In genomic region chr16:69384974-69385373, GRCh38 we compare ENCODE assay signal across 9 cellular contexts. TPM values are rescaled to one million over a fixed set of nuclear protein-coding genes. Genes with fewer than 3 reads are reported as not detected.
DNase-seq lines count a peak whose midpoint lies in the region; ATAC-seq, FAIRE-seq and TF ChIP-seq lines count a peak whose summit lies in the region.
"Had no signal": no experiment of that assay in that cellular context is flagged by ENCODE, and none has a peak within 500 bp of the region (broad histone marks: within the 10 kb centered on the region; RNA-seq: fewer than 3 reads in every experiment).

No MANE protein-coding gene starts in this region.

- H3K4me3 Mint-ChIP-seq in activated naive CD4-positive, alpha-beta T cell treated with anti-CD3 and anti-CD28 coated beads for 36 hours: peak overlapping the region; percentile 97
- H3K4me3 Mint-ChIP-seq in memory B cell: peak overlapping the region; percentile 89

- in situ Hi-C loops in K562 (cut with MboI): no loop called here

- H3K27me3 ChIP-seq in K562 (ENCODE audit: control insufficient read depth in 2 of 2, insufficient read depth in 2 of 2, low read length in 2 of 2) (no peaks in the 10 kb centered on the region), upper lobe of left lung (no peaks in the 10 kb centered on the region)

- no peak for TF ChIP-seq EP300 in K562 (IDR thresholded peaks at IDR 0.05; ENCODE audit: low read length)
- no peak for TF ChIP-seq EP300 in upper lobe of left lung (IDR thresholded peaks at IDR 0.05)

- H3K4me3 ChIP-seq in K562 (peak overlapping the region; percentile 59), upper lobe of left lung (peak overlapping the region; percentile 55 to 92 (median 83))

- H3K36me3 ChIP-seq in K562 (ENCODE audit: control insufficient read depth, insufficient read depth, low read length) (peaks cover 44% of the 10 kb centered on the region), upper lobe of left lung (peaks cover 7 to 42% (median 15%) of the 10 kb centered on the region in 4 donors)

- no peaks in the 10 kb centered on the region for H4K20me1 ChIP-seq in K562 (replicated peaks; ENCODE audit: control insufficient read depth, insufficient read depth, low read length)

- no peaks in the 10 kb centered on the region for H3K9me3 Mint-ChIP-seq in activated naive CD4-positive, alpha-beta T cell treated with anti-CD3 and anti-CD28 coated beads for 36 hours
- H3K9me3 Mint-ChIP-seq in memory B cell: no peaks in the 10 kb centered on the region

- H3K4me1 Mint-ChIP-seq in activated naive CD4-positive, alpha-beta T cell treated with anti-CD3 and anti-CD28 coated beads for 36 hours (ENCODE audit: low read depth): peaks cover 38% of the 10 kb centered on the region
- peaks cover 23% of the 10 kb centered on the region for H3K4me1 Mint-ChIP-seq in memory B cell

- no peak for TF ChIP-seq RAD21 in K562 (CRISPR knock-in tag; conservative IDR thresholded peaks at IDR 0.05 in 1 of 2, IDR thresholded peaks at IDR 0.05 in 1 of 2)

- H3K9me3 ChIP-seq in K562 (replicated peaks; ENCODE audit: control insufficient read depth, insufficient read depth, low read depth, low read length) (no peaks in the 10 kb centered on the region), upper lobe of left lung (no peaks in the 10 kb centered on the region)

- TF ChIP-seq CTCF in K562 (IDR thresholded peaks at IDR 0.05 in 2 of 3, conservative IDR thresholded peaks at IDR 0.05 in 1 of 3; ENCODE audit: insufficient read depth in 2 of 3, low read depth in 1 of 3, low read length in 3 of 3): no peak
- no peak for TF ChIP-seq CTCF in upper lobe of left lung (IDR thresholded peaks at IDR 0.05)

- POLR2A ChIA-PET in K562 (lab: Yijun Ruan, JAX): interaction anchor here (0.8 to 1.7 kb wide), 7 partner anchors 11 to 354 kb away, joined by 3 to 7 read pairs (median 4); no protein-coding TSS in a partner anchor

- H3K4me2 ChIP-seq in K562 (ENCODE audit: insufficient read depth, low read length): peak overlapping the region; percentile 82

- H3K27me3 Mint-ChIP-seq in activated naive CD4-positive, alpha-beta T cell treated with anti-CD3 and anti-CD28 coated beads for 36 hours (ENCODE audit: low read depth): no peaks in the 10 kb centered on the region
- no peaks in the 10 kb centered on the region for H3K27me3 Mint-ChIP-seq in memory B cell

- H3K9ac ChIP-seq in K562 (ENCODE audit: insufficient read depth in 1 of 2, low read depth in 2 of 2, low read length in 2 of 2): peak overlapping the region; percentile 85 to 91

- H3K4me1 ChIP-seq in K562 (replicated peaks in 1 of 2; ENCODE audit: control insufficient read depth in 2 of 2, insufficient read depth in 2 of 2, low read length in 2 of 2) (peaks cover 4 to 31% of the 10 kb centered on the region in 2 experiments; a peak in 4 of 5 replicates), upper lobe of left lung (peaks cover 11 to 38% (median 19%) of the 10 kb centered on the region in 4 donors)

- peak overlapping the region; percentile 99 for H2AFZ ChIP-seq in K562 (ENCODE audit: low read depth, low read length)

- H3K27ac ChIP-seq in K562 (ENCODE audit: extremely low read depth, low read depth, low read length) (peak overlapping the region; percentile 84), upper lobe of left lung (peak overlapping the region; percentile 92 to 96 (median 94))

- no peak for DNase-seq in activated naive CD4-positive, alpha-beta T cell treated with anti-CD3 and anti-CD28 coated beads for 36 hours
- no peak for DNase-seq in activated naive CD4-positive, alpha-beta T cell treated with Interleukin-2 at 50 U/mL for 16 hours
- DNase-seq in K562 (ENCODE audit: extremely low read depth in 1 of 4, low spot score in 3 of 4) (no peak), memory B cell (ENCODE audit: low spot score in 2 of 2) (no peak), upper lobe of left lung (no peak), HTR-8/SVneo (ENCODE audit: insufficient read length, low spot score) (no peak), NCI-H1694 treated with DMSO at 0.1 percent for 48 hours (lab: John Stamatoyannopoulos, UW) (no peak), DMS 273 (lab: John Stamatoyannopoulos, UW; ENCODE audit: unreplicated experiment) (no peak)
- DNase-seq: NCI-H1092 treated with DMSO at 0.1 percent for 48 hours had no signal

- peak overlapping the region; percentile 97 for H3K27ac Mint-ChIP-seq in activated naive CD4-positive, alpha-beta T cell treated with anti-CD3 and anti-CD28 coated beads for 36 hours
- peak overlapping the region; percentile 93 for H3K27ac Mint-ChIP-seq in memory B cell

- FAIRE-seq in K562 (lab: Jason Lieb, UNC): no peak
- no peak for FAIRE-seq in HTR-8/SVneo (lab: Jason Lieb, UNC)

- H3K79me2 ChIP-seq in K562 (ENCODE audit: control insufficient read depth, insufficient read depth, low read length): peaks cover 52% of the 10 kb centered on the region

- TF ChIP-seq POLR2A in K562 (conservative IDR thresholded peaks at IDR 0.05) (no peak), upper lobe of left lung (IDR thresholded peaks at IDR 0.05) (no peak)

- peaks cover 36% of the 10 kb centered on the region for H3K36me3 Mint-ChIP-seq in activated naive CD4-positive, alpha-beta T cell treated with anti-CD3 and anti-CD28 coated beads for 36 hours (ENCODE audit: low read depth)
- H3K36me3 Mint-ChIP-seq in memory B cell: peaks cover 12% of the 10 kb centered on the region

- no peak for ATAC-seq in K562
- no peak for ATAC-seq in memory B cell (ENCODE audit: low read depth)
- ATAC-seq in upper lobe of left lung (ENCODE audit: low FRiP score in 2 of 2): no peak

- intact Hi-C loops in activated naive CD4-positive, alpha-beta T cell treated with anti-CD3 and anti-CD28 coated beads for 36 hours (cut with micrococcal nuclease): loop anchor here (1.0 to 10.0 kb wide), 4 partner anchors 39 to 220 kb away; partner anchors contain the start of genes CYB5B and VPS4A
- intact Hi-C loops in K562 (cut with micrococcal nuclease): loop anchor here (5.0 kb wide), 1 partner anchor 48 kb away; the partner anchor contains the start of genes COG8 and NIP7

- TSS peak; percentile 55 for BruUV-seq in K562 (replicated peaks; lab: Mats Ljungman, UMichigan)

- CTCF ChIA-PET in activated naive CD4-positive, alpha-beta T cell treated with anti-CD3 and anti-CD28 coated beads for 36 hours (lab: Charles Lee): interaction anchor here (1.4 to 1.9 kb wide), 2 partner anchors 15 to 369 kb away, joined by 3 to 6 read pairs; partner anchors contain the start of gene NOB1
- CTCF ChIA-PET in K562 (lab: Yijun Ruan, JAX; ENCODE audit: low intra/inter-chr PET ratio): no interaction called here

- no peaks in the 10 kb centered on the region for H3K9me1 ChIP-seq in K562 (ENCODE audit: control insufficient read depth, insufficient read depth, low read length)

- 0% methylated on average over 6 of the region's 6 CpGs for WGBS in K562 (ENCODE audit: insufficient coverage, low coverage, missing lambda C conversion rate)
- WGBS in upper lobe of left lung, 2 donors: 5 to 6% methylated on average over 6 of the region's 6 CpGs

RNA-seq across cellular contexts. Expression of gene TERF2, which starts 0.8 kb away (rescaled TPM):
- 10 to 100 TPM; 38.6 to 40.1 TPM for total RNA-seq in activated naive CD4-positive, alpha-beta T cell treated with anti-CD3 and anti-CD28 coated beads for 36 hours
- total RNA-seq in K562 (2011; cell fraction: chromatin; rRNA removed; ENCODE audit: low replicate concordance): 55.4 and 66.2 TPM in 2 replicates
- 28.7 and 33.7 TPM in 2 replicates for total RNA-seq in K562 (2011; cell fraction: nucleolus; rRNA removed)
- total RNA-seq in K562 (2011; cell fraction: nucleoplasm; rRNA removed): 38.4 and 44.9 TPM in 2 replicates
- total RNA-seq in K562 (2014; rRNA removed): 12.9 and 16.4 TPM in 2 replicates
- total RNA-seq in K562 (2014; rRNA removed; fragmentation: Illumina TruSeq; extraction: Trizol): 18.5 and 18.6 TPM in 2 replicates
- total RNA-seq in K562 (2015; rRNA removed; fragmentation: Illumina TruSeq; extraction: Trizol): 17.9 and 22.4 TPM in 2 replicates
- total RNA-seq in K562 (2021): 33.5 and 38.3 TPM in 2 replicates
- 28.8 and 30.7 TPM in 2 replicates for polyA plus RNA-seq in K562 (2011; rRNA removed)
- polyA plus RNA-seq in K562 (2011; cell fraction: cytosol; rRNA removed): 15.9 and 17.2 TPM in 2 replicates
- polyA plus RNA-seq in K562 (2011; cell fraction: nucleus; rRNA removed): 18.4 and 18.6 TPM in 2 replicates
- polyA plus RNA-seq in K562 (2012): 25.1 and 43.3 TPM in 2 replicates
- 44.1 and 56.6 TPM in 2 replicates for polyA plus RNA-seq in K562 (2014; fragmentation: Illumina TruSeq; extraction: Trizol)
- 10 to 100 TPM; 15.0 to 18.1 TPM for polyA plus RNA-seq in K562 (2014; fragmentation: Nextera tagmentation; extraction: Ambion mirVana)
- polyA plus RNA-seq in K562 (2014; rRNA removed): 21.8 and 24.6 TPM in 2 replicates
- 31.2 and 33.8 TPM in 2 replicates for polyA minus RNA-seq in K562 (2011; rRNA and poly(A)+ RNA removed)
- 31.9 and 37.7 TPM in 2 replicates for polyA minus RNA-seq in K562 (2011; cell fraction: cytosol; rRNA and poly(A)+ RNA removed)
- 9.7 and 17.2 TPM in 2 replicates for polyA minus RNA-seq in K562 (2011; cell fraction: nucleus; rRNA and poly(A)+ RNA removed)
- 100 to 1,000 TPM in 1 of 6 donors, 10 to 100 TPM in 5; 17.0 to 114 (median 22.6) TPM for total RNA-seq in upper lobe of left lung

RNA-seq across cellular contexts. Expression of gene TMED6, which starts 33.4 kb away (rescaled TPM):
- under 1 TPM; 0.86 to 0.88 TPM for total RNA-seq in activated naive CD4-positive, alpha-beta T cell treated with anti-CD3 and anti-CD28 coated beads for 36 hours
- 1.5 and 1.7 TPM in 2 replicates for total RNA-seq in K562 (2011; cell fraction: chromatin; rRNA removed; ENCODE audit: low replicate concordance)
- total RNA-seq in K562 (2011; cell fraction: nucleolus; rRNA removed): 0.67 TPM in 1 of 2 replicates, not detected in the other
- total RNA-seq in K562 (2011; cell fraction: nucleoplasm; rRNA removed): 1.6 TPM in 2 replicates
- total RNA-seq in K562 (2014; rRNA removed) (0.18 TPM in 1 of 2 replicates, not detected in the other), K562 (2014; rRNA removed; fragmentation: Illumina TruSeq; extraction: Trizol) (0.22 and 0.25 TPM in 2 replicates), K562 (2015; rRNA removed; fragmentation: Illumina TruSeq; extraction: Trizol) (0.25 TPM in 1 of 2 replicates, not detected in the other), K562 (2021) (0.51 TPM in 1 of 2 replicates, not detected in the other), upper lobe of left lung (1 to 10 TPM in 2 of 6 donors, under 1 TPM in 2, not detected in 2; 0.43 to 2.6 (median 1.1) TPM)
- polyA plus RNA-seq in K562 (2011; rRNA removed) (0.14 and 0.20 TPM in 2 replicates), K562 (2014; fragmentation: Illumina TruSeq; extraction: Trizol) (0.22 TPM in 1 of 2 replicates, not detected in the other), K562 (2014; fragmentation: Nextera tagmentation; extraction: Ambion mirVana) (under 1 TPM; 0.32 to 0.45 TPM), K562 (2014; rRNA removed) (not detected in 2 replicates)
- 0.07 TPM in 1 of 2 replicates, not detected in the other for polyA plus RNA-seq in K562 (2011; cell fraction: cytosol; rRNA removed)
- 0.70 TPM in 1 of 2 replicates, not detected in the other for polyA plus RNA-seq in K562 (2011; cell fraction: nucleus; rRNA removed)
- 0.36 and 0.47 TPM in 2 replicates for polyA plus RNA-seq in K562 (2012)
- polyA minus RNA-seq in K562 (2011; rRNA and poly(A)+ RNA removed): not detected in 2 replicates
- polyA minus RNA-seq in K562 (2011; cell fraction: cytosol; rRNA and poly(A)+ RNA removed): not detected in 2 replicates
- polyA minus RNA-seq in K562 (2011; cell fraction: nucleus; rRNA and poly(A)+ RNA removed): 0.40 and 0.67 TPM in 2 replicates

RNA-seq across cellular contexts. Expression of gene CYB5B, which starts 39.4 kb away (rescaled TPM):
- 100 to 1,000 TPM; 160 to 172 TPM for total RNA-seq in activated naive CD4-positive, alpha-beta T cell treated with anti-CD3 and anti-CD28 coated beads for 36 hours
- total RNA-seq in K562 (2011; cell fraction: chromatin; rRNA removed; ENCODE audit: low replicate concordance): 46.6 and 100 TPM in 2 replicates
- total RNA-seq in K562 (2011; cell fraction: nucleolus; rRNA removed): 19.2 and 28.7 TPM in 2 replicates
- total RNA-seq in K562 (2011; cell fraction: nucleoplasm; rRNA removed): 61.2 and 107 TPM in 2 replicates
- total RNA-seq in K562 (2014; rRNA removed) (29.9 and 69.7 TPM in 2 replicates), K562 (2014; rRNA removed; fragmentation: Illumina TruSeq; extraction: Trizol) (133 and 137 TPM in 2 replicates), K562 (2015; rRNA removed; fragmentation: Illumina TruSeq; extraction: Trizol) (98.0 and 101 TPM in 2 replicates), K562 (2021) (103 and 107 TPM in 2 replicates), upper lobe of left lung (10 to 100 TPM; 25.2 to 93.1 (median 69.4) TPM)
- polyA plus RNA-seq in K562 (2011; rRNA removed) (196 and 274 TPM in 2 replicates), K562 (2014; fragmentation: Illumina TruSeq; extraction: Trizol) (167 and 198 TPM in 2 replicates), K562 (2014; fragmentation: Nextera tagmentation; extraction: Ambion mirVana) (100 to 1,000 TPM; 136 to 198 TPM), K562 (2014; rRNA removed) (75.6 and 98.3 TPM in 2 replicates)
- polyA plus RNA-seq in K562 (2011; cell fraction: cytosol; rRNA removed): 134 and 189 TPM in 2 replicates
- polyA plus RNA-seq in K562 (2011; cell fraction: nucleus; rRNA removed): 41.9 and 62.4 TPM in 2 replicates
- polyA plus RNA-seq in K562 (2012): 83.3 and 92.2 TPM in 2 replicates
- polyA minus RNA-seq in K562 (2011; rRNA and poly(A)+ RNA removed): 158 and 175 TPM in 2 replicates
- 36.2 and 49.2 TPM in 2 replicates for polyA minus RNA-seq in K562 (2011; cell fraction: cytosol; rRNA and poly(A)+ RNA removed)
- 18.0 and 42.0 TPM in 2 replicates for polyA minus RNA-seq in K562 (2011; cell fraction: nucleus; rRNA and poly(A)+ RNA removed)

RNA-seq across cellular contexts. Expression of gene NIP7, which starts 45.4 kb away (rescaled TPM):
- 10 to 100 TPM; 35.3 to 36.8 TPM for total RNA-seq in activated naive CD4-positive, alpha-beta T cell treated with anti-CD3 and anti-CD28 coated beads for 36 hours
- 67.9 and 76.6 TPM in 2 replicates for total RNA-seq in K562 (2011; cell fraction: chromatin; rRNA removed; ENCODE audit: low replicate concordance)
- 38.0 and 41.5 TPM in 2 replicates for total RNA-seq in K562 (2011; cell fraction: nucleolus; rRNA removed)
- 63.2 and 72.6 TPM in 2 replicates for total RNA-seq in K562 (2011; cell fraction: nucleoplasm; rRNA removed)
- total RNA-seq in K562 (2014; rRNA removed): 41.2 and 45.2 TPM in 2 replicates
- total RNA-seq in K562 (2014; rRNA removed; fragmentation: Illumina TruSeq; extraction: Trizol): 73.9 and 77.8 TPM in 2 replicates
- total RNA-seq in K562 (2015; rRNA removed; fragmentation: Illumina TruSeq; extraction: Trizol): 82.9 and 85.5 TPM in 2 replicates
- 52.8 and 58.1 TPM in 2 replicates for total RNA-seq in K562 (2021)
- 18.9 and 28.9 TPM in 2 replicates for polyA plus RNA-seq in K562 (2011; rRNA removed)
- polyA plus RNA-seq in K562 (2011; cell fraction: cytosol; rRNA removed): 15.3 and 21.6 TPM in 2 replicates
- 12.1 and 15.2 TPM in 2 replicates for polyA plus RNA-seq in K562 (2011; cell fraction: nucleus; rRNA removed)
- polyA plus RNA-seq in K562 (2012): 27.0 and 61.8 TPM in 2 replicates
- 71.2 and 78.3 TPM in 2 replicates for polyA plus RNA-seq in K562 (2014; fragmentation: Illumina TruSeq; extraction: Trizol)
- 10 to 100 TPM; 72.5 to 78.3 TPM for polyA plus RNA-seq in K562 (2014; fragmentation: Nextera tagmentation; extraction: Ambion mirVana)
- 57.7 and 67.0 TPM in 2 replicates for polyA plus RNA-seq in K562 (2014; rRNA removed)
- 33.1 and 33.6 TPM in 2 replicates for polyA minus RNA-seq in K562 (2011; rRNA and poly(A)+ RNA removed)
- 15.2 and 22.5 TPM in 2 replicates for polyA minus RNA-seq in K562 (2011; cell fraction: cytosol; rRNA and poly(A)+ RNA removed)
- 15.3 and 17.2 TPM in 2 replicates for polyA minus RNA-seq in K562 (2011; cell fraction: nucleus; rRNA and poly(A)+ RNA removed)
- total RNA-seq in upper lobe of left lung: 10 to 100 TPM in 4 of 6 donors, 1 to 10 TPM in 2; 2.7 to 21.0 (median 14.1) TPM

RNA-seq across cellular contexts. Expression of gene COG8, which starts 45.6 kb away (rescaled TPM):
- total RNA-seq in activated naive CD4-positive, alpha-beta T cell treated with anti-CD3 and anti-CD28 coated beads for 36 hours: 10 to 100 TPM; 21.0 to 22.6 TPM
- total RNA-seq in K562 (2011; cell fraction: chromatin; rRNA removed; ENCODE audit: low replicate concordance): 58.6 and 101 TPM in 2 replicates
- 70.5 and 89.9 TPM in 2 replicates for total RNA-seq in K562 (2011; cell fraction: nucleolus; rRNA removed)
- total RNA-seq in K562 (2011; cell fraction: nucleoplasm; rRNA removed): 73.8 and 77.9 TPM in 2 replicates
- 34.2 and 45.2 TPM in 2 replicates for total RNA-seq in K562 (2014; rRNA removed)
- total RNA-seq in K562 (2014; rRNA removed; fragmentation: Illumina TruSeq; extraction: Trizol): 21.9 and 23.3 TPM in 2 replicates
- 29.4 and 30.1 TPM in 2 replicates for total RNA-seq in K562 (2015; rRNA removed; fragmentation: Illumina TruSeq; extraction: Trizol)
- total RNA-seq in K562 (2021): 42.6 and 43.6 TPM in 2 replicates
- 31.5 and 34.9 TPM in 2 replicates for polyA plus RNA-seq in K562 (2011; rRNA removed)
- polyA plus RNA-seq in K562 (2011; cell fraction: cytosol; rRNA removed): 40.5 and 58.4 TPM in 2 replicates
- 42.4 and 54.2 TPM in 2 replicates for polyA plus RNA-seq in K562 (2011; cell fraction: nucleus; rRNA removed)
- 20.5 and 29.8 TPM in 2 replicates for polyA plus RNA-seq in K562 (2012)
- polyA plus RNA-seq in K562 (2014; fragmentation: Illumina TruSeq; extraction: Trizol): 22.0 and 27.9 TPM in 2 replicates
- 1 to 10 TPM; 3.7 to 5.7 TPM for polyA plus RNA-seq in K562 (2014; fragmentation: Nextera tagmentation; extraction: Ambion mirVana)
- polyA plus RNA-seq in K562 (2014; rRNA removed): 33.4 and 38.2 TPM in 2 replicates
- 42.0 and 47.5 TPM in 2 replicates for polyA minus RNA-seq in K562 (2011; rRNA and poly(A)+ RNA removed)
- 30.9 and 38.5 TPM in 2 replicates for polyA minus RNA-seq in K562 (2011; cell fraction: cytosol; rRNA and poly(A)+ RNA removed)
- polyA minus RNA-seq in K562 (2011; cell fraction: nucleus; rRNA and poly(A)+ RNA removed): 39.7 and 55.4 TPM in 2 replicates
- total RNA-seq in upper lobe of left lung: 10 to 100 TPM; 33.5 to 62.9 (median 37.0) TPM
